Comparison of ENCODE assay signal across 26 cellular contexts in the genomic region with DNA sequence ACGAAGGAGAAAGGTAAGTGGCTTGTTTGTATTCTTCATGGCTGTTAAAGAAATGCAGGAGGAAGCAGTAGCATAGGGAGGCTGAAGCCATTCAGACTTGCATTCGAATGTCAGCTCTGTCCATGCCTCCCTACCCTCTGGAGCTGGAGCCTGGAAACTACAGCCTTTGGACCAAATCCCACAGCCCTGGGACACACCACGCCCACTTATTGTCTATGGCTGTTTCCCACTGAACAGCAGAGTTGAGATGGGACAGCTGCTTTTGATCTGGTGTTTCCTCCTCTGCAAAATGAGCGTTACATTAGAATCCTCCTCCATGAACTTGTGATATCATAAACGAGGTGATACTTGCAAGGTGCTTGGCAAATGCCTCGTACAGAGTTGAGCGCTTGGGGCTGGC. TPM values are rescaled to one million over a fixed set of nuclear protein-coding genes. Genes with fewer than 3 reads are reported as not detected.
DNase-seq lines count a peak whose midpoint lies in the region; ATAC-seq and TF ChIP-seq lines count a peak whose summit lies in the region.
"Had no signal": no experiment of that assay in that cellular context is flagged by ENCODE, and none has a peak within 500 bp of the region (broad histone marks: within the 10 kb centered on the region; RNA-seq: fewer than 3 reads in every experiment).

No MANE protein-coding gene starts in this region.

- H3K14ac ChIP-seq in neuronal stem cell (ENCODE audit: low read length), result no peak overlapping the region

- no peak overlapping the region for H3K27ac Mint-ChIP-seq in type B pancreatic cell
- H3K27ac Mint-ChIP-seq: activated CD8-positive, alpha-beta T cell treated with anti-CD3 and anti-CD28 coated beads, Interleukin-2, amount 10 ng/mL, durations not matched to agents 7 days and 5 days; activated naive CD4-positive, alpha-beta T cell treated with anti-CD3 and anti-CD28 coated beads, Interleukin-2, amount 10 ng/mL, durations not matched to agents 7 days and 5 days; CD14-positive monocyte; IgD-negative memory B cell; memory B cell; naive thymus-derived CD4-positive, alpha-beta T cell; stimulated activated naive CD8-positive, alpha-beta T cell treated with anti-CD3 and anti-CD28 coated beads, Interleukin-15, amount 100 ng/mL, for 72 hours had no signal

- peaks cover 0 to 11% of the 10 kb centered on the region in 2 donors for H3K9me3 ChIP-seq in neuronal stem cell (replicated peaks in 1 of 2; ENCODE audit: control insufficient read depth in 2 of 2, insufficient read depth in 1 of 2, low read depth in 1 of 2, low read length in 2 of 2)

- no peak overlapping the region for H3K4me3 ChIP-seq in neuronal stem cell (ENCODE audit: low read length in 2 of 2)
- H3K4me3 ChIP-seq: PC-9, SK-N-MC, skin epidermis had no signal

- H3K4ac ChIP-seq in neuronal stem cell (ENCODE audit: low read length), result no peak overlapping the region

- peak; percentile 26 for DNase-seq in GM03348 (ENCODE audit: low spot score)
- DNase-seq in left cardiac atrium, result no peak
- DNase-seq in neuronal stem cell (ENCODE audit: low spot score), result no peak
- DNase-seq in type B pancreatic cell (ENCODE audit: extremely low spot score, unreplicated experiment), result no peak
- DNase-seq in COLO668 (lab: John Stamatoyannopoulos, UW; ENCODE audit: unreplicated experiment), result no peak
- DNase-seq: activated CD8-positive, alpha-beta T cell treated with anti-CD3 and anti-CD28 coated beads, Interleukin-2, amount 10 ng/mL, durations not matched to agents 7 days and 5 days; activated naive CD4-positive, alpha-beta T cell treated with anti-CD3 and anti-CD28 coated beads, Interleukin-2, amount 10 ng/mL, durations not matched to agents 7 days and 5 days; activated T-cell treated with anti-CD3 and anti-CD28 coated beads, Interleukin-2, amount 50 U/mL, for 4 hours; DMS 273 treated with DMSO at 0.1 percent for 48 hours; H9; naive thymus-derived CD4-positive, alpha-beta T cell; NCI-H1694 treated with DMSO at 0.1 percent for 48 hours; NCI-H226; PC-9; stimulated activated CD4-positive, alpha-beta T cell treated with anti-CD3 and anti-CD28 coated beads, Interleukin-2, amount 100 ng/mL, for 48 hours; stimulated activated naive CD8-positive, alpha-beta T cell treated with anti-CD3 and anti-CD28 coated beads, Interleukin-15, amount 100 ng/mL, for 72 hours; T-helper 9 cell had no signal

- ATAC-seq in left cardiac atrium (peak; percentile 28 to 45), HG03280 (IDR thresholded peaks at IDR 0.05; ENCODE audit: unreplicated experiment) (no peak), GM19351 (IDR thresholded peaks at IDR 0.05; ENCODE audit: unreplicated experiment) (no peak)
- ATAC-seq: activated CD8-positive, alpha-beta T cell treated with anti-CD3 and anti-CD28 coated beads, Interleukin-2, amount 10 ng/mL, durations not matched to agents 7 days and 5 days; activated T-cell treated with anti-CD3 and anti-CD28 coated beads, Interleukin-2, amount 50 U/mL, for 4 hours; naive thymus-derived CD4-positive, alpha-beta T cell; stimulated activated naive CD8-positive, alpha-beta T cell treated with anti-CD3 and anti-CD28 coated beads, Interleukin-15, amount 100 ng/mL, for 72 hours had no signal

- no peak overlapping the region for H3K9ac ChIP-seq in neuronal stem cell (ENCODE audit: low read depth, low read length, poor library complexity)

- no peak overlapping the region for H4K8ac ChIP-seq in neuronal stem cell (ENCODE audit: low read depth, low read length)

- H3K27me3 ChIP-seq in neuronal stem cell (ENCODE audit: control insufficient read depth in 3 of 3, insufficient read depth in 3 of 3, low read depth in 1 of 3, low read length in 3 of 3), result no peaks in the 10 kb centered on the region

- H2BK12ac ChIP-seq in neuronal stem cell (ENCODE audit: low read length), result no peak overlapping the region

- H3K18ac ChIP-seq in neuronal stem cell (ENCODE audit: low read length), result peak overlapping the region; percentile 13

- H3K79me1 ChIP-seq in neuronal stem cell (ENCODE audit: low read depth, low read length), result no peaks in the 10 kb centered on the region

- H3K9me3 Mint-ChIP-seq in type B pancreatic cell, result peaks cover 6% of the 10 kb centered on the region
- H3K9me3 Mint-ChIP-seq: activated naive CD4-positive, alpha-beta T cell treated with anti-CD3 and anti-CD28 coated beads, Interleukin-2, amount 10 ng/mL, durations not matched to agents 7 days and 5 days; activated T-cell treated with anti-CD3 and anti-CD28 coated beads, Interleukin-2, amount 50 U/mL, for 4 hours; IgD-negative memory B cell; naive thymus-derived CD4-positive, alpha-beta T cell; stimulated activated naive CD8-positive, alpha-beta T cell treated with anti-CD3 and anti-CD28 coated beads, Interleukin-15, amount 100 ng/mL, for 72 hours had no signal

- H3K4me3 Mint-ChIP-seq in type B pancreatic cell, result no peak overlapping the region
- H3K4me3 Mint-ChIP-seq: activated CD8-positive, alpha-beta T cell treated with anti-CD3 and anti-CD28 coated beads, Interleukin-2, amount 10 ng/mL, durations not matched to agents 7 days and 5 days; activated naive CD4-positive, alpha-beta T cell treated with anti-CD3 and anti-CD28 coated beads, Interleukin-2, amount 10 ng/mL, durations not matched to agents 7 days and 5 days; activated T-cell treated with anti-CD3 and anti-CD28 coated beads, Interleukin-2, amount 50 U/mL, for 4 hours; CD14-positive monocyte; IgD-negative memory B cell; memory B cell; naive thymus-derived CD4-positive, alpha-beta T cell; stimulated activated naive CD8-positive, alpha-beta T cell treated with anti-CD3 and anti-CD28 coated beads, Interleukin-15, amount 100 ng/mL, for 72 hours had no signal

- H2AFZ ChIP-seq in neuronal stem cell (ENCODE audit: low read length), result peak overlapping the region; percentile 14
- H2AFZ ChIP-seq: PC-9 had no signal

- peaks cover 10 to 15% of the 10 kb centered on the region in 2 donors for H3K4me1 ChIP-seq in neuronal stem cell (ENCODE audit: control insufficient read depth in 2 of 2, insufficient read depth in 1 of 2, low read depth in 1 of 2, low read length in 2 of 2)

- H3K23ac ChIP-seq in neuronal stem cell (ENCODE audit: low read depth, low read length, poor library complexity), result no peak overlapping the region

- H3K4me1 Mint-ChIP-seq in type B pancreatic cell (ENCODE audit: unreplicated experiment), result peaks cover 20% of the 10 kb centered on the region
- H3K4me1 Mint-ChIP-seq: activated naive CD4-positive, alpha-beta T cell treated with anti-CD3 and anti-CD28 coated beads, Interleukin-2, amount 10 ng/mL, durations not matched to agents 7 days and 5 days had no signal

- H3K27me3 Mint-ChIP-seq in type B pancreatic cell, result peaks cover 15% of the 10 kb centered on the region

- H4K91ac ChIP-seq in neuronal stem cell (ENCODE audit: low read depth, low read length, poor library complexity), result no peak overlapping the region

- WGBS in neuronal stem cell (ENCODE audit: extremely low coverage in 2 of 2, insufficient read length in 2 of 2, insufficient replicate concordance in 1 of 2), 2 donors, result no CpG with 5 or more reads among the region's 7 CpGs

- H3K36me3 ChIP-seq in neuronal stem cell (replicated peaks in 1 of 2; ENCODE audit: control insufficient read depth in 2 of 2, insufficient read depth in 2 of 2, low read length in 2 of 2), result no peaks in the 10 kb centered on the region

- intact Hi-C loops in left cardiac atrium (cut with DNase I), result no loop called here

- H2BK5ac ChIP-seq in neuronal stem cell (ENCODE audit: low read length), result no peak overlapping the region

- H2BK120ac ChIP-seq in neuronal stem cell (ENCODE audit: low read depth, low read length), result no peak overlapping the region

- H2AK5ac ChIP-seq in neuronal stem cell (ENCODE audit: low read depth, low read length), result no peak overlapping the region

- peaks cover 8% of the 10 kb centered on the region for H3K36me3 Mint-ChIP-seq in type B pancreatic cell
- H3K36me3 Mint-ChIP-seq: activated naive CD4-positive, alpha-beta T cell treated with anti-CD3 and anti-CD28 coated beads, Interleukin-2, amount 10 ng/mL, durations not matched to agents 7 days and 5 days; CD14-positive monocyte; IgD-negative memory B cell; memory B cell; naive thymus-derived CD4-positive, alpha-beta T cell had no signal

- TF ChIP-seq CTCF in type B pancreatic cell (conservative IDR thresholded peaks at IDR 0.05), result no peak

- no peak overlapping the region for H2BK15ac ChIP-seq in neuronal stem cell (ENCODE audit: low read length)

- H3K27ac ChIP-seq in cingulate gyrus (ENCODE audit: low read depth, low read length), result peak overlapping the region; percentile 98
- no peak overlapping the region for H3K27ac ChIP-seq in neuronal stem cell (replicated peaks; ENCODE audit: low read length)
- H3K27ac ChIP-seq: PC-9, SK-N-MC had no signal

- no peak overlapping the region for H3K4me2 ChIP-seq in neuronal stem cell (ENCODE audit: insufficient read depth, low read length, poor library complexity, severe bottlenecking)
- H3K4me2 ChIP-seq: PC-9 had no signal

RNA-seq across cellular contexts. Expression of gene FAM107A, which starts 3.6 kb away (rescaled TPM):
- 10 to 100 TPM; 50.0 to 55.1 TPM for total RNA-seq in left cardiac atrium
- 2.1 TPM for polyA plus RNA-seq in neuronal stem cell (2013, experiment 1 of 2)
- polyA plus RNA-seq in neuronal stem cell (2013, experiment 2 of 2), result 2.0 TPM
- 2.9 and 4.5 TPM in 2 replicates for total RNA-seq in type B pancreatic cell (ENCODE audit: low replicate concordance)
- total RNA-seq: A673; activated CD8-positive, alpha-beta T cell treated with anti-CD3 and anti-CD28 coated beads, Interleukin-2, amount 10 ng/mL, durations not matched to agents 7 days and 5 days; activated T-cell treated with anti-CD3 and anti-CD28 coated beads, Interleukin-2, amount 50 U/mL, for 4 hours; naive thymus-derived CD4-positive, alpha-beta T cell; PC-9 had no signal
- polyA plus RNA-seq: CD14-positive monocyte; IgD-negative memory B cell; naive thymus-derived CD4-positive, alpha-beta T cell had no signal

RNA-seq across cellular contexts. Expression of gene ACOX2, which starts 36.6 kb away (rescaled TPM):
- total RNA-seq in left cardiac atrium (10 to 100 TPM; 20.1 to 28.2 TPM), type B pancreatic cell (ENCODE audit: low replicate concordance) (5.6 and 6.9 TPM in 2 replicates)
- polyA plus RNA-seq in neuronal stem cell (2013, experiment 1 of 2), result 6.1 TPM
- 5.8 TPM for polyA plus RNA-seq in neuronal stem cell (2013, experiment 2 of 2)
- total RNA-seq: activated CD8-positive, alpha-beta T cell treated with anti-CD3 and anti-CD28 coated beads, Interleukin-2, amount 10 ng/mL, durations not matched to agents 7 days and 5 days; activated T-cell treated with anti-CD3 and anti-CD28 coated beads, Interleukin-2, amount 50 U/mL, for 4 hours; naive thymus-derived CD4-positive, alpha-beta T cell had no signal
- polyA plus RNA-seq: IgD-negative memory B cell; naive thymus-derived CD4-positive, alpha-beta T cell had no signal

Comparison
In these comparisons a context has a peak if more than half of its experiments do, and no peak if none do; other contexts are left out.
1. ATAC-seq: peak in left cardiac atrium (2 of 2); none in HG03280 (single experiment) and GM19351 (single experiment).